Comparison of ENCODE assay signal across 18 cellular contexts in genomic region chr1:79899914-79900313, GRCh38.
A peak's percentile ranks its signal among the peaks of the same experiment; 100 is the strongest.
DNase-seq lines count a peak whose midpoint lies in the region; TF ChIP-seq lines count a peak whose summit lies in the region.
"Had no signal": no experiment of that assay in that cellular context is flagged by ENCODE, and none has a peak within 500 bp of the region (broad histone marks: within the 10 kb centered on the region; RNA-seq: fewer than 3 reads in every experiment).

No MANE protein-coding gene starts in this region.

- CTCF ChIA-PET in mammary epithelial cell (lab: Charles Lee; ENCODE audit: low non-redundant PET), result no interaction called here

- H3K4me3 ChIP-seq in mammary epithelial cell (replicated peaks in 1 of 3; ENCODE audit: insufficient read depth in 1 of 3, low read depth in 2 of 3, low read length in 3 of 3), result no peak overlapping the region
- H3K4me3 ChIP-seq in kidney epithelial cell (ENCODE audit: low read depth, low read length), result no peak overlapping the region
- no peak overlapping the region for H3K4me3 ChIP-seq in transverse colon
- H3K4me3 ChIP-seq: K562, prostate gland had no signal

- no peak for TF ChIP-seq EP300 in transverse colon (IDR thresholded peaks at IDR 0.05; ENCODE audit: low read depth)

- no peaks in the 10 kb centered on the region for H3K79me2 ChIP-seq in mammary epithelial cell (ENCODE audit: insufficient read depth, low read length)

- in situ Hi-C loops in mammary epithelial cell (cut with MboI; ENCODE audit: low sequenced_read_pairs in 2 of 2) (no loop called here), transverse colon (cut with MboI; ENCODE audit: low pct_ligation_motif_present in 1 of 4, low pct_unique_long_range_greater_than_20kb in 1 of 4, low sequenced_read_pairs in 3 of 4) (no loop called here)

- H3K36me3 ChIP-seq in mammary epithelial cell (ENCODE audit: insufficient read depth, low read length) (no peaks in the 10 kb centered on the region), kidney epithelial cell (ENCODE audit: control insufficient read depth, insufficient read depth, low read length) (no peaks in the 10 kb centered on the region), transverse colon (no peaks in the 10 kb centered on the region)
- H3K36me3 ChIP-seq: BE2C, prostate gland had no signal

- TF ChIP-seq POLR2A in transverse colon (IDR thresholded peaks at IDR 0.05), result no peak

- DNase-seq in AG08395 (ENCODE audit: low spot score), result peak; percentile 88
- peak; percentile 92 for DNase-seq in HT1080 (ENCODE audit: low read depth)
- peak; percentile 80 for DNase-seq in mammary epithelial cell
- DNase-seq in kidney epithelial cell (ENCODE audit: low read depth), result peak; percentile 52
- DNase-seq in activated CD8-positive, alpha-beta memory T cell treated with anti-CD3 and anti-CD28 coated beads for 24 hours, result no peak
- DNase-seq in KG1 (lab: John Stamatoyannopoulos, UW), result no peak
- DNase-seq in ureter (ENCODE audit: low spot score), result no peak
- DNase-seq in transverse colon, result no peak
- DNase-seq: activated B cell treated with CpG ODN at 0.5 μM for 24 hours; anterior cingulate cortex; BE2C; DND-41; endodermal cell; NCI-H1694 treated with DMSO at 0.1 percent for 48 hours; stimulated activated CD4-positive, alpha-beta T cell treated with anti-CD3 and anti-CD28 coated beads, Interleukin-4, amount 100 ng/mL, for 1 hour; stimulated activated naive B cell treated with anti-CD40 and anti-IgM and Interleukin-4, amounts not matched to agents 10 μg/mL and 1 μg/mL and 100 μg/mL, for 72 hours had no signal

- H3K4me1 ChIP-seq in mammary epithelial cell (ENCODE audit: insufficient read depth, low read length) (peaks cover 5% of the 10 kb centered on the region), transverse colon (no peaks in the 10 kb centered on the region)
- H3K4me1 ChIP-seq: BE2C, prostate gland had no signal

- dilution Hi-C loops in mammary epithelial cell (cut with HindIII; ENCODE audit: low sequenced_read_pairs), result loop anchor here (5.0 kb wide), 1 partner anchor 72 kb away; no protein-coding TSS in a partner anchor

- no peak for TF ChIP-seq CTCF in mammary epithelial cell (conservative IDR thresholded peaks at IDR 0.05 in 1 of 2, IDR thresholded peaks at IDR 0.05 in 1 of 2; ENCODE audit: extremely low read depth in 1 of 2, insufficient read depth in 1 of 2, low read depth in 1 of 2, low read length in 2 of 2)
- no peak for TF ChIP-seq CTCF in kidney epithelial cell (IDR thresholded peaks at IDR 0.05; ENCODE audit: insufficient read depth, low read length, poor library complexity, severe bottlenecking)
- no peak for TF ChIP-seq CTCF in transverse colon (IDR thresholded peaks at IDR 0.05)

- no peak overlapping the region for H3K4me2 ChIP-seq in mammary epithelial cell (ENCODE audit: insufficient read depth, low read depth, low read length)

- H3K27me3 ChIP-seq in mammary epithelial cell (ENCODE audit: insufficient read depth, low read length) (no peaks in the 10 kb centered on the region), kidney epithelial cell (ENCODE audit: control insufficient read depth, insufficient read depth, low read length) (no peaks in the 10 kb centered on the region), transverse colon (no peaks in the 10 kb centered on the region)
- H3K27me3 ChIP-seq: BE2C had no signal

- H3K9me3 ChIP-seq in mammary epithelial cell (replicated peaks; ENCODE audit: insufficient read depth, low read length) (no peaks in the 10 kb centered on the region), transverse colon (no peaks in the 10 kb centered on the region)
- H3K9me3 ChIP-seq: BE2C, prostate gland had no signal

- intact Hi-C loops in mammary epithelial cell (cut with micrococcal nuclease), result no loop called here
- intact Hi-C loops in transverse colon (cut with DNase I; ENCODE audit: low total_unique reads), result no loop called here

- 47% methylated on average over 4 of the region's 4 CpGs for WGBS in mammary epithelial cell (ENCODE audit: low coverage, missing lambda C conversion rate)
- 71 to 74% methylated on average over 4 of the region's 4 CpGs for WGBS in transverse colon (ENCODE audit: low coverage in 1 of 2), 2 donors

- no TSS peak for BruUV-seq in mammary epithelial cell (replicated peaks; lab: Mats Ljungman, UMichigan)

- H4K20me1 ChIP-seq in mammary epithelial cell (ENCODE audit: insufficient read depth, low read length), result no peaks in the 10 kb centered on the region

- H3K9ac ChIP-seq in mammary epithelial cell (ENCODE audit: insufficient read depth, low read length), result no peak overlapping the region

- H2AFZ ChIP-seq in mammary epithelial cell (ENCODE audit: low read depth, low read length), result peak overlapping the region; percentile 64

- H3K27ac ChIP-seq in mammary epithelial cell (ENCODE audit: insufficient read depth, low read depth, low read length) (no peak overlapping the region), transverse colon (no peak overlapping the region)
- H3K27ac ChIP-seq: prostate gland had no signal

Comparison
In these comparisons a context has a peak if more than half of its experiments do, and no peak if none do; other contexts are left out.
1. DNase-seq: peak in AG08395 (single experiment), HT1080 (single experiment), mammary epithelial cell (single experiment) and kidney epithelial cell (single experiment); none in activated CD8-positive, alpha-beta memory T cell treated with anti-CD3 and anti-CD28 coated beads for 24 hours (single experiment), KG1 (single experiment), ureter (single experiment) and transverse colon (single experiment).